2 cellular contexts compared by ENCODE assay signal in genomic region chr4:25410820-25411529, GRCh38.
TF ChIP-seq lines count a peak whose summit lies in the region.

No MANE protein-coding gene starts in this region.

TF ChIP-seq in liver, 16 proteins besides CTCF, POLR2A, EP300 and RAD21 (continued from another document):
- TF ChIP-seq REST (IDR thresholded peaks at IDR 0.05), result no peak
- TF ChIP-seq RXRA (IDR thresholded peaks at IDR 0.05), result no peak
- TF ChIP-seq HNF4A (conservative IDR thresholded peaks at IDR 0.05), result peak in 1 of 2 donors; percentile 44
- no peak for TF ChIP-seq MAX (IDR thresholded peaks at IDR 0.05)
- TF ChIP-seq FOXA2 (IDR thresholded peaks at IDR 0.05), result no peak
- TF ChIP-seq NR2F2 (IDR thresholded peaks at IDR 0.05), result no peak
- TF ChIP-seq GABPA (IDR thresholded peaks at IDR 0.05 in 1 of 2, conservative IDR thresholded peaks at IDR 0.05 in 1 of 2), result no peak
TF ChIP-seq in liver: peak in this region for 2.

TF ChIP-seq in HepG2, 621 proteins besides CTCF, POLR2A, EP300 and RAD21 (continued from another document):
- TF ChIP-seq PRMT3 (CRISPR knock-in tag; IDR thresholded peaks at IDR 0.05; ENCODE audit: borderline replicate concordance, low read depth) (no peak), ZNF333 (CRISPR knock-in tag; IDR thresholded peaks at IDR 0.05; ENCODE audit: borderline replicate concordance) (no peak), HNRNPH1 (optimal IDR thresholded peaks at IDR 0.05; ENCODE audit: low read depth, low read length) (no peak), ATM (IDR thresholded peaks at IDR 0.05; ENCODE audit: borderline replicate concordance) (no peak)
